Comparison of ENCODE assay signal across 1 cellular context in genomic region chr2:26536371-26537068, GRCh38.
TF ChIP-seq lines count a peak whose summit lies in the region.

No MANE protein-coding gene starts in this region.

TF ChIP-seq in GM23338, 12 proteins besides CTCF, POLR2A, EP300 and RAD21 (continued from another document):
- TF ChIP-seq ZNF462 (CRISPR knock-in tag; IDR thresholded peaks at IDR 0.05) (no peak), EZH2phosphoT487 (IDR thresholded peaks at IDR 0.05; ENCODE audit: unreplicated experiment) (no peak), NANOG (IDR thresholded peaks at IDR 0.05; ENCODE audit: borderline replicate concordance) (no peak), ZNF331 (CRISPR knock-in tag; IDR thresholded peaks at IDR 0.05; ENCODE audit: low read depth) (no peak), POLR2AphosphoS5 (IDR thresholded peaks at IDR 0.05; ENCODE audit: low read depth) (no peak), REST (IDR thresholded peaks at IDR 0.05; ENCODE audit: unreplicated experiment) (no peak), STAT1 (IDR thresholded peaks at IDR 0.05; ENCODE audit: unreplicated experiment) (no peak), ZNF114 (CRISPR knock-in tag; IDR thresholded peaks at IDR 0.05) (no peak)
